In genomic region chr20:3165473-3166337, GRCh38 we compare ENCODE assay signal across 10 cellular contexts. TPM values are rescaled to one million over a fixed set of nuclear protein-coding genes. Genes with fewer than 3 reads are reported as not detected.
DNase-seq lines count a peak whose midpoint lies in the region; ATAC-seq and TF ChIP-seq lines count a peak whose summit lies in the region.
"Had no signal": no experiment of that assay in that cellular context is flagged by ENCODE, and none has a peak within 500 bp of the region (broad histone marks: within the 10 kb centered on the region; RNA-seq: fewer than 3 reads in every experiment).

No MANE protein-coding gene starts in this region.

- peaks cover 2% of the 10 kb centered on the region for H3K4me1 Mint-ChIP-seq in osteocyte (ENCODE audit: unreplicated experiment)
- peaks cover 6% of the 10 kb centered on the region for H3K4me1 Mint-ChIP-seq in stimulated activated memory B cell treated with anti-CD40 and anti-IgM and Interleukin-4, amounts not matched to agents 10 μg/mL and 1 μg/mL and 100 μg/mL, for 72 hours

- H3K4me2 ChIP-seq in fibroblast of lung (ENCODE audit: extremely low read depth, insufficient read depth, low read length) = no peak overlapping the region

- no peak for TF ChIP-seq CTCF in GM13977 (IDR thresholded peaks at IDR 0.05; ENCODE audit: extremely low read depth, insufficient read depth, missing control alignments)
- TF ChIP-seq CTCF in fibroblast of lung (conservative IDR thresholded peaks at IDR 0.05 in 1 of 2, IDR thresholded peaks at IDR 0.05 in 1 of 2; ENCODE audit: low read depth in 1 of 2, low read length in 2 of 2) = no peak
- no peak for TF ChIP-seq CTCF in osteocyte (IDR thresholded peaks at IDR 0.05)

- H3K36me3 ChIP-seq in fibroblast of lung (ENCODE audit: control insufficient read depth, insufficient read depth, low read length) = no peaks in the 10 kb centered on the region
- H3K36me3 ChIP-seq: gastrocnemius medialis had no signal

- no peaks in the 10 kb centered on the region for H3K4me1 ChIP-seq in fibroblast of lung (ENCODE audit: control insufficient read depth, extremely low read depth, insufficient read depth, low read length)

- H3K36me3 Mint-ChIP-seq in osteocyte (ENCODE audit: unreplicated experiment) = peaks cover 3% of the 10 kb centered on the region
- no peaks in the 10 kb centered on the region for H3K36me3 Mint-ChIP-seq in stimulated activated memory B cell treated with anti-CD40 and anti-IgM and Interleukin-4, amounts not matched to agents 10 μg/mL and 1 μg/mL and 100 μg/mL, for 72 hours

- no peaks in the 10 kb centered on the region for H4K20me1 ChIP-seq in fibroblast of lung (ENCODE audit: control insufficient read depth, extremely low read depth, insufficient read depth, low read length)

- H3K27ac ChIP-seq in fibroblast of lung (ENCODE audit: insufficient read depth, low read length) = no peak overlapping the region
- H3K27ac ChIP-seq: gastrocnemius medialis had no signal

- no peak for ATAC-seq in stimulated activated memory B cell treated with anti-CD40 and anti-IgM and Interleukin-4, amounts not matched to agents 10 μg/mL and 1 μg/mL and 100 μg/mL, for 72 hours
- ATAC-seq: gastrocnemius medialis had no signal

- H3K9me3 Mint-ChIP-seq in osteocyte (ENCODE audit: unreplicated experiment) = no peaks in the 10 kb centered on the region
- H3K9me3 Mint-ChIP-seq in stimulated activated memory B cell treated with anti-CD40 and anti-IgM and Interleukin-4, amounts not matched to agents 10 μg/mL and 1 μg/mL and 100 μg/mL, for 72 hours = no peaks in the 10 kb centered on the region
- H3K9me3 Mint-ChIP-seq: HFFc6 had no signal

- no peak overlapping the region for H2AFZ ChIP-seq in fibroblast of lung (ENCODE audit: low read length)

- H3K27ac Mint-ChIP-seq in osteocyte (ENCODE audit: unreplicated experiment) = no peak overlapping the region
- H3K27ac Mint-ChIP-seq in stimulated activated memory B cell treated with anti-CD40 and anti-IgM and Interleukin-4, amounts not matched to agents 10 μg/mL and 1 μg/mL and 100 μg/mL, for 72 hours = no peak overlapping the region
- H3K27ac Mint-ChIP-seq: HFFc6 had no signal

- H3K9ac ChIP-seq in fibroblast of lung (ENCODE audit: insufficient read depth, low read length) = no peak overlapping the region

- H3K27me3 ChIP-seq in fibroblast of lung (ENCODE audit: control insufficient read depth, insufficient read depth, low read length) = peaks cover 3% of the 10 kb centered on the region
- H3K27me3 ChIP-seq: gastrocnemius medialis had no signal

- no peaks in the 10 kb centered on the region for H3K27me3 Mint-ChIP-seq in osteocyte (ENCODE audit: unreplicated experiment)
- peaks cover 54% of the 10 kb centered on the region for H3K27me3 Mint-ChIP-seq in stimulated activated memory B cell treated with anti-CD40 and anti-IgM and Interleukin-4, amounts not matched to agents 10 μg/mL and 1 μg/mL and 100 μg/mL, for 72 hours

- DNase-seq in GM13977 (ENCODE audit: low spot score) (peak; percentile 28), NCI-H510A treated with DMSO at 0.1 percent for 48 hours (lab: John Stamatoyannopoulos, UW) (peak; percentile 91), fibroblast of lung (ENCODE audit: low read depth in 2 of 2) (peak; percentile 16 to 57), skeletal muscle cell (ENCODE audit: low read depth) (peak; percentile 33), osteocyte (ENCODE audit: extremely low spot score, unreplicated experiment) (no peak), foreskin melanocyte (no peak)
- DNase-seq: activated effector memory CD4-positive, alpha-beta T cell treated with Interleukin-2 at 50 U/mL for 16 hours; gastrocnemius medialis; HFFc6 had no signal

- in situ Hi-C loops in GM13977 (cut with MboI; ENCODE audit: low pct_unique_long_range_greater_than_20kb, low sequenced_read_pairs, unreplicated experiment) = no loop called here

- no peak overlapping the region for H3K4me3 ChIP-seq in fibroblast of lung (replicated peaks in 1 of 4; ENCODE audit: control extremely low read depth in 1 of 4, insufficient read depth in 1 of 4, low read depth in 3 of 4, low read length in 4 of 4)
- no peak overlapping the region for H3K4me3 ChIP-seq in skeletal muscle cell (ENCODE audit: low read depth, low read length)

- no peaks in the 10 kb centered on the region for H3K9me3 ChIP-seq in fibroblast of lung (ENCODE audit: control insufficient read depth, insufficient read depth, low read depth, low read length)
- H3K9me3 ChIP-seq: gastrocnemius medialis had no signal

- H3K4me3 Mint-ChIP-seq in osteocyte (ENCODE audit: unreplicated experiment) = no peak overlapping the region
- H3K4me3 Mint-ChIP-seq in stimulated activated memory B cell treated with anti-CD40 and anti-IgM and Interleukin-4, amounts not matched to agents 10 μg/mL and 1 μg/mL and 100 μg/mL, for 72 hours = no peak overlapping the region
- H3K4me3 Mint-ChIP-seq: HFFc6 had no signal

- no peaks in the 10 kb centered on the region for H3K79me2 ChIP-seq in fibroblast of lung (ENCODE audit: control insufficient read depth, insufficient read depth, low read length)

RNA-seq across cellular contexts. Expression of gene FASTKD5, which starts 6.0 kb away (rescaled TPM):
- 9.6 and 10.8 TPM in 2 replicates for total RNA-seq in fibroblast of lung
- 11.9 and 12.8 TPM in 2 replicates for polyA plus RNA-seq in fibroblast of lung
- polyA plus RNA-seq in fibroblast of lung (2012) = 7.8 and 8.6 TPM in 2 replicates
- 5.7 and 10.0 TPM in 2 replicates for polyA minus RNA-seq in fibroblast of lung (ENCODE audit: low replicate concordance)
- 13.5 and 14.0 TPM in 2 replicates for total RNA-seq in osteocyte

RNA-seq across cellular contexts. Expression of gene UBOX5, which starts 6.0 kb away (rescaled TPM):
- 2.1 and 3.3 TPM in 2 replicates for total RNA-seq in fibroblast of lung
- 3.6 and 3.9 TPM in 2 replicates for polyA plus RNA-seq in fibroblast of lung
- polyA plus RNA-seq in fibroblast of lung (2012) = 3.8 and 4.1 TPM in 2 replicates
- 10.1 and 13.1 TPM in 2 replicates for polyA minus RNA-seq in fibroblast of lung (ENCODE audit: low replicate concordance)
- 5.9 and 7.3 TPM in 2 replicates for total RNA-seq in osteocyte

RNA-seq across cellular contexts. Expression of gene LZTS3, which starts 7.6 kb away (rescaled TPM):
- 3.3 and 6.1 TPM in 2 replicates for total RNA-seq in fibroblast of lung
- 2.4 and 2.6 TPM in 2 replicates for polyA plus RNA-seq in fibroblast of lung
- 3.0 and 3.5 TPM in 2 replicates for polyA plus RNA-seq in fibroblast of lung (2012)
- polyA minus RNA-seq in fibroblast of lung (ENCODE audit: low replicate concordance) = 7.4 and 7.5 TPM in 2 replicates
- 6.6 and 6.9 TPM in 2 replicates for total RNA-seq in osteocyte

RNA-seq across cellular contexts. Expression of gene DDRGK1, which starts 38.8 kb away (rescaled TPM):
- total RNA-seq in fibroblast of lung = 32.9 and 35.5 TPM in 2 replicates
- polyA plus RNA-seq in fibroblast of lung = 37.5 and 42.4 TPM in 2 replicates
- 39.9 and 51.2 TPM in 2 replicates for polyA plus RNA-seq in fibroblast of lung (2012)
- polyA minus RNA-seq in fibroblast of lung (ENCODE audit: low replicate concordance) = 9.5 and 15.7 TPM in 2 replicates
- 79.6 and 84.2 TPM in 2 replicates for total RNA-seq in osteocyte

RNA-seq across cellular contexts. Expression of gene ITPA, which starts 43.6 kb away (rescaled TPM):
- 15.9 and 21.3 TPM in 2 replicates for total RNA-seq in fibroblast of lung
- polyA plus RNA-seq in fibroblast of lung = 32.2 and 37.8 TPM in 2 replicates
- 53.1 and 68.1 TPM in 2 replicates for polyA plus RNA-seq in fibroblast of lung (2012)
- polyA minus RNA-seq in fibroblast of lung (ENCODE audit: low replicate concordance) = 11.5 and 17.0 TPM in 2 replicates
- total RNA-seq in osteocyte = 57.5 and 58.4 TPM in 2 replicates

Comparison
In these comparisons a context has a peak if more than half of its experiments do, and no peak if none do; other contexts are left out.
1. DNase-seq: peak in GM13977 (single experiment), NCI-H510A treated with DMSO at 0.1 percent for 48 hours (single experiment), fibroblast of lung (2 of 2) and skeletal muscle cell (single experiment); none in osteocyte (single experiment) and foreskin melanocyte (single experiment).